12 cellular contexts compared by ENCODE assay signal in the genomic region with DNA sequence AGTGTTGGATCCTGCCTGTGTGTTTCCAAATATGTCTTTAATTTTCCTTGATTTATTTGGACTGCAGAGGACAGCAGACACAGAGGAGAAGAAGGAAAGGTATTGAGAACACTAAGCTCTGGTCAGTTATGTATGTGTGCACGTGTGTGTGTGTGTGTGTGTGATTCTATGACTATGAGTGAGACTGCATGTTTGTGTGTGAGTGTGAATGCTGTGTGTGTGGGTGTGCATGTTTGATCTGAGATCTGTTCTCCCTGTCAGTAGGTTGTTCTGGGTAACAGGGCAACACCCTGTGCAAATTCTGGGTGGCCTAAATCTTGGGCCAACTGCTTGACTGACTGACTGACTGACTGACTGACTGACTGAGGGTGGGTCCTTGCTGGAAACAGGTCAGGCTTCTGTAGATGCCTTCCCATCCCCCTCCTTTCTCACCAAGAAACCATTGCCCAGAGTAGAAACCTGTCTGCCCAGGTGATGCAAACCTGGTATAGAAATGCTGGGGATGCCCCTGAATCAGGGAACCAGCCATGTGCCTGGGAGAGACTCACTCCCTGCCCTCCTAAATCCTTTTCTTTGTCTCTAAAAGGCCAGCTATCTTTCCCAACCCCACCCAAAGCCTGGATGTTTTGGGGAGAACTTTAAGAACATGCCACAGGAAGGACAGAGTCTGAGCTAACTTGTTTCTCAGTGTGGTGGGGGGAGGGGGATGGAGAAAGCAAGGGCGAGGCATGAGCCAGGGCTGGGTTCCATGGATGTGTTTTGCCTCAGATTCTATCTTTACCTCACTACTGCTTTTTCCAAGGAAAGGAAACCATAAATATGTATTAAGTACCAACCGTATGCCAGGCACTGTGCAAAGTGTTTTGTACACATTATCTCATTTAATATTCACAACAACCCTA. TPM values are rescaled to one million over a fixed set of nuclear protein-coding genes. Genes with fewer than 3 reads are reported as not detected.
A peak's percentile ranks its signal among the peaks of the same experiment; 100 is the strongest.
DNase-seq lines count a peak whose midpoint lies in the region; ATAC-seq, FAIRE-seq and TF ChIP-seq lines count a peak whose summit lies in the region.
"Had no signal": no experiment of that assay in that cellular context is flagged by ENCODE, and none has a peak within 500 bp of the region (broad histone marks: within the 10 kb centered on the region; RNA-seq: fewer than 3 reads in every experiment).

No MANE protein-coding gene starts in this region.

- H3K4me3 Mint-ChIP-seq in brain = peak overlapping the region in 4 of 5 experiments; percentile 47 to 74 (median 52)
- peak overlapping the region; percentile 19 to 78 (median 54) for H3K4me3 Mint-ChIP-seq in naive thymus-derived CD8-positive, alpha-beta T cell

- no peak for DNase-seq in HepG2 (ENCODE audit: low spot score)
- no peak for DNase-seq in right lobe of liver
- DNase-seq in naive thymus-derived CD8-positive, alpha-beta T cell = no peak
- DNase-seq in T1000 (lab: John Stamatoyannopoulos, UW) = no peak
- DNase-seq in adrenal gland = no peak
- DNase-seq: dermis blood vessel endothelial cell, NCI-H1048, NCI-H82, T-helper 9 cell had no signal

- no peaks in the 10 kb centered on the region for H3K36me3 ChIP-seq in HepG2 (replicated peaks in 1 of 2; ENCODE audit: control insufficient read depth in 1 of 2, insufficient read depth in 2 of 2, low read length in 2 of 2)
- no peaks in the 10 kb centered on the region for H3K36me3 ChIP-seq in right lobe of liver
- H3K36me3 ChIP-seq in urinary bladder (ENCODE audit: insufficient read depth) = no peaks in the 10 kb centered on the region
- H3K36me3 ChIP-seq in adrenal gland (replicated peaks in 1 of 2) = no peaks in the 10 kb centered on the region

- H3K79me2 ChIP-seq in HepG2 (ENCODE audit: insufficient read depth, low read length) = peaks cover 3% of the 10 kb centered on the region

- TF ChIP-seq EP300 in HepG2 (IDR thresholded peaks at IDR 0.05; ENCODE audit: low read depth in 2 of 2, low read length in 2 of 2) (no peak), HepG2 (CRISPR knock-in tag; IDR thresholded peaks at IDR 0.05; ENCODE audit: borderline replicate concordance) (no peak)

- intact Hi-C loops in HepG2 (cut with micrococcal nuclease; ENCODE audit: unreplicated experiment) = loop anchor here (5.0 to 10.0 kb wide), 2 partner anchors 180 to 1353 kb away; a partner anchor contains a TSS
- intact Hi-C loops in right lobe of liver (cut with DNase I) = no loop called here
- intact Hi-C loops in adrenal gland (cut with DNase I) = no loop called here

- ATAC-seq in HepG2 (no peak), right lobe of liver (no peak), GM18868 (IDR thresholded peaks at IDR 0.05; ENCODE audit: unreplicated experiment) (no peak)
- ATAC-seq in naive thymus-derived CD8-positive, alpha-beta T cell = no peak

- 44% methylated on average over 3 of the region's 3 CpGs for WGBS in HepG2 (ENCODE audit: low lambda C conversion rate)
- 59% methylated on average over 2 of the region's 3 CpGs for WGBS in right lobe of liver (ENCODE audit: insufficient coverage, low coverage, low lambda C conversion rate, missing lambda C conversion rate)
- WGBS in urinary bladder = 27% methylated on average over 3 of the region's 3 CpGs
- 66 to 80% (median 76%) methylated on average over 3 of the region's 3 CpGs for WGBS in adrenal gland, 4 donors

- H3K4me1 ChIP-seq in HepG2 (ENCODE audit: insufficient read depth, low read length) = peaks cover 100% of the 10 kb centered on the region
- H3K4me1 ChIP-seq in right lobe of liver = peaks cover 0 to 49% (median 24%) of the 10 kb centered on the region in 4 donors
- H3K4me1 ChIP-seq in urinary bladder (ENCODE audit: insufficient read depth) = peaks cover 2% of the 10 kb centered on the region
- peaks cover 56 to 58% of the 10 kb centered on the region in 2 donors for H3K4me1 ChIP-seq in adrenal gland (replicated peaks in 1 of 2)

- BruUV-seq in HepG2 (replicated peaks; lab: Mats Ljungman, UMichigan) = no TSS peak

- no peaks in the 10 kb centered on the region for H4K20me1 ChIP-seq in HepG2 (ENCODE audit: insufficient read depth, low read length)

- H3K27ac Mint-ChIP-seq in brain = peak overlapping the region; percentile 74 to 100 (median 97)
- H3K27ac Mint-ChIP-seq in naive thymus-derived CD8-positive, alpha-beta T cell = peak overlapping the region; percentile 79 to 100 (median 98)

- H3K9me3 Mint-ChIP-seq in brain = peaks cover 0 to 3% (median 0%) of the 10 kb centered on the region in 5 experiments
- H3K9me3 Mint-ChIP-seq in naive thymus-derived CD8-positive, alpha-beta T cell = no peaks in the 10 kb centered on the region

- H3K27ac ChIP-seq in HepG2 (ENCODE audit: extremely low read length, insufficient read depth, low read length) (no peak overlapping the region), right lobe of liver (no peak overlapping the region), urinary bladder (ENCODE audit: low read depth) (peak overlapping the region; percentile 85), adrenal gland (peak overlapping the region in 2 of 5 donors; percentile 29 to 94)

- no peak overlapping the region for H3K4me2 ChIP-seq in HepG2 (ENCODE audit: low read depth, low read length)

- no peak overlapping the region for H2AFZ ChIP-seq in HepG2 (ENCODE audit: low read length)

- no peak for TF ChIP-seq RAD21 in HepG2 (CRISPR knock-in tag; IDR thresholded peaks at IDR 0.05)

- no peak for TF ChIP-seq CTCF in HepG2 (CRISPR knock-in tag; IDR thresholded peaks at IDR 0.05)
- TF ChIP-seq CTCF in right lobe of liver (IDR thresholded peaks at IDR 0.05) = no peak
- no peak for TF ChIP-seq CTCF in brain (conservative IDR thresholded peaks at IDR 0.05)
- TF ChIP-seq CTCF in adrenal gland (IDR thresholded peaks at IDR 0.05) = no peak

- POLR2A ChIA-PET in HepG2 (lab: Yijun Ruan, JAX) = interaction anchor here (1.7 to 7.4 kb wide), 3 partner anchors 16 to 35 kb away, joined by 5 to 134 read pairs (median 22); a partner anchor contains a TSS
- POLR2A ChIA-PET in naive thymus-derived CD8-positive, alpha-beta T cell (lab: Charles Lee) = interaction anchor here (0.6 to 19.5 kb wide), 3 partner anchors 9 to 341 kb away, joined by 7 to 523 read pairs (median 260); a partner anchor contains a TSS

- H3K9ac ChIP-seq in HepG2 (ENCODE audit: insufficient read depth, low read depth, low read length) = no peak overlapping the region

- peaks cover 0 to 9% of the 10 kb centered on the region in 2 experiments; a peak in 1 of 5 replicates for H3K27me3 ChIP-seq in HepG2 (ENCODE audit: control insufficient read depth in 1 of 2, insufficient read depth in 2 of 2, low read length in 2 of 2)
- H3K27me3 ChIP-seq in right lobe of liver = no peaks in the 10 kb centered on the region
- no peaks in the 10 kb centered on the region for H3K27me3 ChIP-seq in adrenal gland

- no peak for FAIRE-seq in HepG2 (lab: Jason Lieb, UNC)

- CTCF ChIA-PET in HepG2 (lab: Yijun Ruan, JAX; ENCODE audit: low intra/inter-chr PET ratio, low total read pairs) = no interaction called here

- TF ChIP-seq POLR2A in HepG2 (IDR thresholded peaks at IDR 0.05; ENCODE audit: insufficient read depth in 1 of 2, low read depth in 2 of 2, low read length in 2 of 2) (no peak), right lobe of liver (IDR thresholded peaks at IDR 0.05) (no peak), adrenal gland (IDR thresholded peaks at IDR 0.05) (no peak)

- H3K36me3 Mint-ChIP-seq in brain = no peaks in the 10 kb centered on the region
- H3K36me3 Mint-ChIP-seq in naive thymus-derived CD8-positive, alpha-beta T cell = no peaks in the 10 kb centered on the region

- H3K4me3 ChIP-seq in HepG2 (replicated peaks in 1 of 3; ENCODE audit: insufficient read depth in 1 of 3, low read depth in 2 of 3, low read length in 3 of 3) = no peak overlapping the region
- no peak overlapping the region for H3K4me3 ChIP-seq in right lobe of liver
- no peak overlapping the region for H3K4me3 ChIP-seq in urinary bladder (ENCODE audit: low read depth, low read length)
- no peak overlapping the region for H3K4me3 ChIP-seq in adrenal gland

- H3K9me3 ChIP-seq in HepG2 (ENCODE audit: low read length) = no peaks in the 10 kb centered on the region
- no peaks in the 10 kb centered on the region for H3K9me3 ChIP-seq in right lobe of liver
- no peaks in the 10 kb centered on the region for H3K9me3 ChIP-seq in adrenal gland (replicated peaks in 1 of 3)

- peaks cover 95% of the 10 kb centered on the region for H3K4me1 Mint-ChIP-seq in brain
- peaks cover 66 to 98% (median 91%) of the 10 kb centered on the region in 4 donors for H3K4me1 Mint-ChIP-seq in naive thymus-derived CD8-positive, alpha-beta T cell

- peaks cover 11% of the 10 kb centered on the region for H3K27me3 Mint-ChIP-seq in brain
- H3K27me3 Mint-ChIP-seq in naive thymus-derived CD8-positive, alpha-beta T cell = no peaks in the 10 kb centered on the region

- in situ Hi-C loops in HepG2 (cut with HindIII; ENCODE audit: extremely low pct_ligation_motif_present, low pct_unique_long_range_greater_than_20kb) = no loop called here

RNA-seq across cellular contexts. Expression of a gene that starts 4.4 kb away (rescaled TPM):
- 1.4 and 2.1 TPM in 2 replicates for total RNA-seq in HepG2 (2016; rRNA removed; fragmentation: Illumina TruSeq; extraction: Trizol)
- 0.88 and 1.1 TPM in 2 replicates for total RNA-seq in HepG2 (2016; cell fraction: cytosol; rRNA removed; fragmentation: Illumina TruSeq; extraction: Trizol; ENCODE audit: low read depth)
- 1.2 and 1.8 TPM in 2 replicates for total RNA-seq in HepG2 (2016; cell fraction: insoluble cytoplasmic fraction; rRNA removed; fragmentation: Illumina TruSeq; extraction: Trizol)
- 2.2 and 2.4 TPM in 2 replicates for total RNA-seq in HepG2 (2016; cell fraction: membrane; rRNA removed; fragmentation: Illumina TruSeq; extraction: Trizol)
- 3.4 and 4.3 TPM in 2 replicates for total RNA-seq in HepG2 (2016; cell fraction: nucleus; rRNA removed; fragmentation: Illumina TruSeq; extraction: Trizol)
- polyA plus RNA-seq in HepG2 (2011; rRNA removed) = 2.7 and 3.6 TPM in 2 replicates
- polyA plus RNA-seq in HepG2 (2011; cell fraction: cytosol; rRNA removed) = 1.5 and 1.6 TPM in 2 replicates
- polyA plus RNA-seq in HepG2 (2011; cell fraction: nucleus; rRNA removed) = 20.3 and 22.7 TPM in 2 replicates
- 11.1 and 19.6 TPM in 2 replicates for polyA plus RNA-seq in HepG2 (2012)
- polyA plus RNA-seq in HepG2 (2016; cell fraction: cytosol; fragmentation: Illumina TruSeq; extraction: Trizol; ENCODE audit: low read depth) = 0.95 and 1.1 TPM in 2 replicates
- polyA plus RNA-seq in HepG2 (2016; cell fraction: insoluble cytoplasmic fraction; fragmentation: Illumina TruSeq; extraction: Trizol; ENCODE audit: low read depth) = 3.8 and 5.8 TPM in 2 replicates
- 2.5 and 3.4 TPM in 2 replicates for polyA plus RNA-seq in HepG2 (2016; cell fraction: membrane; fragmentation: Illumina TruSeq; extraction: Trizol; ENCODE audit: low read depth)
- polyA plus RNA-seq in HepG2 (2016; cell fraction: nucleus; fragmentation: Illumina TruSeq; extraction: Trizol; ENCODE audit: insufficient read depth, low read depth) = 9.5 and 10.0 TPM in 2 replicates
- 3.3 and 6.7 TPM in 2 replicates for polyA minus RNA-seq in HepG2 (2011; rRNA and poly(A)+ RNA removed; ENCODE audit: low replicate concordance)
- polyA minus RNA-seq in HepG2 (2011; cell fraction: cytosol; rRNA and poly(A)+ RNA removed) = 4.5 and 6.5 TPM in 2 replicates
- polyA minus RNA-seq in HepG2 (2011; cell fraction: nucleus; rRNA and poly(A)+ RNA removed) = 7.6 and 8.1 TPM in 2 replicates
- 10 to 100 TPM in 4 of 6 experiments, 1 to 10 TPM in 2; 6.9 to 29.8 (median 16.0) TPM for total RNA-seq in right lobe of liver
- 43.8 TPM for polyA plus RNA-seq in brain (ENCODE audit: insufficient read depth, low read depth, low replicate concordance)
- total RNA-seq in naive thymus-derived CD8-positive, alpha-beta T cell = 10 to 100 TPM; 18.2 to 19.2 TPM
- 1 to 10 TPM; 3.9 to 9.9 (median 6.4) TPM for polyA plus RNA-seq in naive thymus-derived CD8-positive, alpha-beta T cell
- total RNA-seq in urinary bladder = 2.0 TPM
- 18.1 TPM for polyA plus RNA-seq in urinary bladder
- total RNA-seq in adrenal gland = 10 to 100 TPM; 14.0 to 69.1 (median 41.4) TPM
- polyA plus RNA-seq in adrenal gland = 10 to 100 TPM; 34.5 to 59.0 (median 36.6) TPM

RNA-seq across cellular contexts. Expression of a gene that starts 16.9 kb away (rescaled TPM):
- 76.1 and 88.5 TPM in 2 replicates for total RNA-seq in HepG2 (2016; rRNA removed; fragmentation: Illumina TruSeq; extraction: Trizol)
- total RNA-seq in HepG2 (2016; cell fraction: cytosol; rRNA removed; fragmentation: Illumina TruSeq; extraction: Trizol; ENCODE audit: low read depth) = 23.3 and 23.6 TPM in 2 replicates
- total RNA-seq in HepG2 (2016; cell fraction: insoluble cytoplasmic fraction; rRNA removed; fragmentation: Illumina TruSeq; extraction: Trizol) = 62.6 and 89.2 TPM in 2 replicates
- total RNA-seq in HepG2 (2016; cell fraction: membrane; rRNA removed; fragmentation: Illumina TruSeq; extraction: Trizol) = 50.5 and 57.1 TPM in 2 replicates
- 82.0 and 93.0 TPM in 2 replicates for total RNA-seq in HepG2 (2016; cell fraction: nucleus; rRNA removed; fragmentation: Illumina TruSeq; extraction: Trizol)
- 54.6 and 63.8 TPM in 2 replicates for polyA plus RNA-seq in HepG2 (2011; rRNA removed)
- 19.7 and 28.8 TPM in 2 replicates for polyA plus RNA-seq in HepG2 (2011; cell fraction: cytosol; rRNA removed)
- 90.9 and 114 TPM in 2 replicates for polyA plus RNA-seq in HepG2 (2011; cell fraction: nucleus; rRNA removed)
- polyA plus RNA-seq in HepG2 (2012) = 89.3 and 98.8 TPM in 2 replicates
- 10.1 and 10.5 TPM in 2 replicates for polyA plus RNA-seq in HepG2 (2016; cell fraction: cytosol; fragmentation: Illumina TruSeq; extraction: Trizol; ENCODE audit: low read depth)
- 77.5 and 94.3 TPM in 2 replicates for polyA plus RNA-seq in HepG2 (2016; cell fraction: insoluble cytoplasmic fraction; fragmentation: Illumina TruSeq; extraction: Trizol; ENCODE audit: low read depth)
- 34.7 and 36.6 TPM in 2 replicates for polyA plus RNA-seq in HepG2 (2016; cell fraction: membrane; fragmentation: Illumina TruSeq; extraction: Trizol; ENCODE audit: low read depth)
- polyA plus RNA-seq in HepG2 (2016; cell fraction: nucleus; fragmentation: Illumina TruSeq; extraction: Trizol; ENCODE audit: insufficient read depth, low read depth) = 173 TPM in 2 replicates
- 21.1 and 21.8 TPM in 2 replicates for polyA minus RNA-seq in HepG2 (2011; rRNA and poly(A)+ RNA removed; ENCODE audit: low replicate concordance)
- polyA minus RNA-seq in HepG2 (2011; cell fraction: cytosol; rRNA and poly(A)+ RNA removed) = 50.3 and 50.4 TPM in 2 replicates
- 107 and 131 TPM in 2 replicates for polyA minus RNA-seq in HepG2 (2011; cell fraction: nucleus; rRNA and poly(A)+ RNA removed)
- total RNA-seq in right lobe of liver = 10 to 100 TPM; 31.1 to 43.8 (median 36.0) TPM
- polyA plus RNA-seq in brain (ENCODE audit: insufficient read depth, low read depth, low replicate concordance) = 94.4 TPM
- total RNA-seq in naive thymus-derived CD8-positive, alpha-beta T cell = 100 to 1,000 TPM; 132 to 135 TPM
- 10 to 100 TPM in 1 of 3 donors, 1 to 10 TPM in 2; 6.8 to 12.8 (median 9.2) TPM for polyA plus RNA-seq in naive thymus-derived CD8-positive, alpha-beta T cell
- 81.3 TPM for total RNA-seq in urinary bladder
- 70.9 TPM for polyA plus RNA-seq in urinary bladder
- total RNA-seq in adrenal gland = 100 to 1,000 TPM in 1 of 8 donors, 10 to 100 TPM in 7; 47.8 to 100 (median 69.1) TPM
- polyA plus RNA-seq in adrenal gland = 100 to 1,000 TPM in 2 of 3 donors, 10 to 100 TPM in 1; 74.2 to 143 (median 128) TPM

RNA-seq across cellular contexts. Expression of a gene that starts 35.5 kb away (rescaled TPM):
- total RNA-seq in HepG2 (2016; rRNA removed; fragmentation: Illumina TruSeq; extraction: Trizol) = 29.6 and 30.8 TPM in 2 replicates
- total RNA-seq in HepG2 (2016; cell fraction: cytosol; rRNA removed; fragmentation: Illumina TruSeq; extraction: Trizol; ENCODE audit: low read depth) = 27.8 and 32.3 TPM in 2 replicates
- total RNA-seq in HepG2 (2016; cell fraction: insoluble cytoplasmic fraction; rRNA removed; fragmentation: Illumina TruSeq; extraction: Trizol) = 26.4 and 32.2 TPM in 2 replicates
- 28.8 and 30.1 TPM in 2 replicates for total RNA-seq in HepG2 (2016; cell fraction: membrane; rRNA removed; fragmentation: Illumina TruSeq; extraction: Trizol)
- total RNA-seq in HepG2 (2016; cell fraction: nucleus; rRNA removed; fragmentation: Illumina TruSeq; extraction: Trizol) = 30.8 and 38.1 TPM in 2 replicates
- polyA plus RNA-seq in HepG2 (2011; rRNA removed) = 60.9 and 62.9 TPM in 2 replicates
- 25.1 and 35.9 TPM in 2 replicates for polyA plus RNA-seq in HepG2 (2011; cell fraction: cytosol; rRNA removed)
- 142 and 152 TPM in 2 replicates for polyA plus RNA-seq in HepG2 (2011; cell fraction: nucleus; rRNA removed)
- polyA plus RNA-seq in HepG2 (2012) = 70.7 and 76.1 TPM in 2 replicates
- 5.4 and 6.1 TPM in 2 replicates for polyA plus RNA-seq in HepG2 (2016; cell fraction: cytosol; fragmentation: Illumina TruSeq; extraction: Trizol; ENCODE audit: low read depth)
- 32.0 and 41.3 TPM in 2 replicates for polyA plus RNA-seq in HepG2 (2016; cell fraction: insoluble cytoplasmic fraction; fragmentation: Illumina TruSeq; extraction: Trizol; ENCODE audit: low read depth)
- 18.7 and 20.0 TPM in 2 replicates for polyA plus RNA-seq in HepG2 (2016; cell fraction: membrane; fragmentation: Illumina TruSeq; extraction: Trizol; ENCODE audit: low read depth)
- polyA plus RNA-seq in HepG2 (2016; cell fraction: nucleus; fragmentation: Illumina TruSeq; extraction: Trizol; ENCODE audit: insufficient read depth, low read depth) = 74.6 and 84.0 TPM in 2 replicates
- polyA minus RNA-seq in HepG2 (2011; rRNA and poly(A)+ RNA removed; ENCODE audit: low replicate concordance) = 60.8 and 70.8 TPM in 2 replicates
- polyA minus RNA-seq in HepG2 (2011; cell fraction: cytosol; rRNA and poly(A)+ RNA removed) = 20.8 and 24.8 TPM in 2 replicates
- 59.5 and 60.8 TPM in 2 replicates for polyA minus RNA-seq in HepG2 (2011; cell fraction: nucleus; rRNA and poly(A)+ RNA removed)
- 10 to 100 TPM; 19.6 to 31.5 (median 25.9) TPM for total RNA-seq in right lobe of liver
- 150 TPM for polyA plus RNA-seq in brain (ENCODE audit: insufficient read depth, low read depth, low replicate concordance)
- total RNA-seq in naive thymus-derived CD8-positive, alpha-beta T cell = 100 to 1,000 TPM; 153 to 162 TPM
- polyA plus RNA-seq in naive thymus-derived CD8-positive, alpha-beta T cell = 10 to 100 TPM; 33.5 to 46.9 (median 40.6) TPM
- 45.4 TPM for total RNA-seq in urinary bladder
- polyA plus RNA-seq in urinary bladder = 64.2 TPM
- 10 to 100 TPM; 36.2 to 72.4 (median 61.7) TPM for total RNA-seq in adrenal gland
- 10 to 100 TPM; 36.2 to 65.1 (median 57.5) TPM for polyA plus RNA-seq in adrenal gland

RNA-seq across cellular contexts. Expression of a gene that starts 42.1 kb away (rescaled TPM):
- total RNA-seq in HepG2 (2016; rRNA removed; fragmentation: Illumina TruSeq; extraction: Trizol) (9.9 and 10.4 TPM in 2 replicates), right lobe of liver (1 to 10 TPM; 3.7 to 9.4 (median 7.7) TPM), urinary bladder (35.5 TPM), adrenal gland (100 to 1,000 TPM in 3 of 8 donors, 10 to 100 TPM in 5; 46.1 to 110 (median 76.4) TPM)
- total RNA-seq in HepG2 (2016; cell fraction: cytosol; rRNA removed; fragmentation: Illumina TruSeq; extraction: Trizol; ENCODE audit: low read depth) = 4.9 and 5.0 TPM in 2 replicates
- total RNA-seq in HepG2 (2016; cell fraction: insoluble cytoplasmic fraction; rRNA removed; fragmentation: Illumina TruSeq; extraction: Trizol) = 8.1 and 10.9 TPM in 2 replicates
- 12.8 TPM in 2 replicates for total RNA-seq in HepG2 (2016; cell fraction: membrane; rRNA removed; fragmentation: Illumina TruSeq; extraction: Trizol)
- 5.9 and 6.8 TPM in 2 replicates for total RNA-seq in HepG2 (2016; cell fraction: nucleus; rRNA removed; fragmentation: Illumina TruSeq; extraction: Trizol)
- polyA plus RNA-seq in HepG2 (2011; rRNA removed) (8.0 and 8.6 TPM in 2 replicates), brain (ENCODE audit: insufficient read depth, low read depth, low replicate concordance) (176 TPM), urinary bladder (76.3 TPM), adrenal gland (10 to 100 TPM; 41.8 to 62.3 (median 50.9) TPM)
- 7.7 and 8.0 TPM in 2 replicates for polyA plus RNA-seq in HepG2 (2011; cell fraction: cytosol; rRNA removed)
- 12.1 and 13.6 TPM in 2 replicates for polyA plus RNA-seq in HepG2 (2011; cell fraction: nucleus; rRNA removed)
- 11.6 and 15.5 TPM in 2 replicates for polyA plus RNA-seq in HepG2 (2012)
- 4.3 TPM in 2 replicates for polyA plus RNA-seq in HepG2 (2016; cell fraction: cytosol; fragmentation: Illumina TruSeq; extraction: Trizol; ENCODE audit: low read depth)
- 8.0 and 12.4 TPM in 2 replicates for polyA plus RNA-seq in HepG2 (2016; cell fraction: insoluble cytoplasmic fraction; fragmentation: Illumina TruSeq; extraction: Trizol; ENCODE audit: low read depth)
- polyA plus RNA-seq in HepG2 (2016; cell fraction: membrane; fragmentation: Illumina TruSeq; extraction: Trizol; ENCODE audit: low read depth) = 9.9 and 10.7 TPM in 2 replicates
- 11.5 and 12.3 TPM in 2 replicates for polyA plus RNA-seq in HepG2 (2016; cell fraction: nucleus; fragmentation: Illumina TruSeq; extraction: Trizol; ENCODE audit: insufficient read depth, low read depth)
- 14.3 and 17.9 TPM in 2 replicates for polyA minus RNA-seq in HepG2 (2011; rRNA and poly(A)+ RNA removed; ENCODE audit: low replicate concordance)
- 5.3 and 7.4 TPM in 2 replicates for polyA minus RNA-seq in HepG2 (2011; cell fraction: cytosol; rRNA and poly(A)+ RNA removed)
- polyA minus RNA-seq in HepG2 (2011; cell fraction: nucleus; rRNA and poly(A)+ RNA removed) = 7.2 and 7.5 TPM in 2 replicates
- total RNA-seq in naive thymus-derived CD8-positive, alpha-beta T cell = 10 to 100 TPM; 53.6 to 54.2 TPM
- polyA plus RNA-seq in naive thymus-derived CD8-positive, alpha-beta T cell = 10 to 100 TPM; 11.3 to 23.3 (median 22.2) TPM

RNA-seq across cellular contexts. Expression of a gene that starts 50.6 kb away (rescaled TPM):
- total RNA-seq in HepG2 (2016; rRNA removed; fragmentation: Illumina TruSeq; extraction: Trizol) (51.1 and 66.5 TPM in 2 replicates), right lobe of liver (10 to 100 TPM; 29.0 to 38.2 (median 35.9) TPM), urinary bladder (45.8 TPM), adrenal gland (100 to 1,000 TPM in 1 of 8 donors, 10 to 100 TPM in 7; 57.1 to 127 (median 78.1) TPM)
- total RNA-seq in HepG2 (2016; cell fraction: cytosol; rRNA removed; fragmentation: Illumina TruSeq; extraction: Trizol; ENCODE audit: low read depth) = 14.5 and 17.6 TPM in 2 replicates
- 50.7 and 65.1 TPM in 2 replicates for total RNA-seq in HepG2 (2016; cell fraction: insoluble cytoplasmic fraction; rRNA removed; fragmentation: Illumina TruSeq; extraction: Trizol)
- total RNA-seq in HepG2 (2016; cell fraction: membrane; rRNA removed; fragmentation: Illumina TruSeq; extraction: Trizol) = 26.0 and 27.2 TPM in 2 replicates
- total RNA-seq in HepG2 (2016; cell fraction: nucleus; rRNA removed; fragmentation: Illumina TruSeq; extraction: Trizol) = 65.1 and 70.6 TPM in 2 replicates
- polyA plus RNA-seq in HepG2 (2011; rRNA removed) (67.7 and 78.0 TPM in 2 replicates), brain (ENCODE audit: insufficient read depth, low read depth, low replicate concordance) (95.0 TPM), urinary bladder (52.4 TPM), adrenal gland (100 to 1,000 TPM in 1 of 3 donors, 10 to 100 TPM in 2; 50.3 to 103 (median 92.9) TPM)
- 28.7 and 32.2 TPM in 2 replicates for polyA plus RNA-seq in HepG2 (2011; cell fraction: cytosol; rRNA removed)
- polyA plus RNA-seq in HepG2 (2011; cell fraction: nucleus; rRNA removed) = 613 and 896 TPM in 2 replicates
- polyA plus RNA-seq in HepG2 (2012) = 70.6 and 74.6 TPM in 2 replicates
- polyA plus RNA-seq in HepG2 (2016; cell fraction: cytosol; fragmentation: Illumina TruSeq; extraction: Trizol; ENCODE audit: low read depth) = 9.7 and 12.0 TPM in 2 replicates
- polyA plus RNA-seq in HepG2 (2016; cell fraction: insoluble cytoplasmic fraction; fragmentation: Illumina TruSeq; extraction: Trizol; ENCODE audit: low read depth) = 46.8 and 59.5 TPM in 2 replicates
- polyA plus RNA-seq in HepG2 (2016; cell fraction: membrane; fragmentation: Illumina TruSeq; extraction: Trizol; ENCODE audit: low read depth) = 20.4 and 23.8 TPM in 2 replicates
- 182 and 188 TPM in 2 replicates for polyA plus RNA-seq in HepG2 (2016; cell fraction: nucleus; fragmentation: Illumina TruSeq; extraction: Trizol; ENCODE audit: insufficient read depth, low read depth)
- 133 and 240 TPM in 2 replicates for polyA minus RNA-seq in HepG2 (2011; rRNA and poly(A)+ RNA removed; ENCODE audit: low replicate concordance)
- 49.1 and 58.4 TPM in 2 replicates for polyA minus RNA-seq in HepG2 (2011; cell fraction: cytosol; rRNA and poly(A)+ RNA removed)
- 159 and 161 TPM in 2 replicates for polyA minus RNA-seq in HepG2 (2011; cell fraction: nucleus; rRNA and poly(A)+ RNA removed)
- total RNA-seq in naive thymus-derived CD8-positive, alpha-beta T cell = 100 to 1,000 TPM; 104 TPM
- polyA plus RNA-seq in naive thymus-derived CD8-positive, alpha-beta T cell = 10 to 100 TPM; 37.3 to 67.7 (median 42.1) TPM
